ENCODE assay signal across 6 cellular contexts in genomic region chr5:157034106-157035072, GRCh38. TPM values are rescaled to one million over a fixed set of nuclear protein-coding genes. Genes with fewer than 3 reads are reported as not detected.
"Had no signal": no experiment of that assay in that cellular context is flagged by ENCODE, and none has a peak within 500 bp of the region (broad histone marks: within the 10 kb centered on the region; RNA-seq: fewer than 3 reads in every experiment).

No MANE protein-coding gene starts in this region.

RNA-seq across cellular contexts. Expression of gene HAVCR1, which starts 24.5 kb away (rescaled TPM):
- total RNA-seq: activated T-cell treated with anti-CD3 and anti-CD28 coated beads, Interleukin-2, amount 50 U/mL, for 4 hours; fibroblast of lung; lung microvascular endothelial cell; vagina had no signal
- polyA plus RNA-seq: aorta, fibroblast of lung, heart right ventricle had no signal
